ENCODE assay signal across 19 cellular contexts in genomic region chr11:47007579-47007978, GRCh38.
"Had no signal": no experiment of that assay in that cellular context is flagged by ENCODE, and none has a peak within 500 bp of the region (broad histone marks: within the 10 kb centered on the region; RNA-seq: fewer than 3 reads in every experiment).

No MANE protein-coding gene starts in this region.

- H3K36me3 ChIP-seq: cardiac muscle cell, upper lobe of left lung had no signal

- H3K27ac Mint-ChIP-seq: natural killer cell treated with Interleukin-12 subunit alpha and Interleukin-12 subunit beta and Interleukin-15 and Interleukin-18, amount 100 ng/mL, for 72 hours; T-cell had no signal

- H3K4me3 Mint-ChIP-seq: natural killer cell treated with Interleukin-12 subunit alpha and Interleukin-12 subunit beta and Interleukin-15 and Interleukin-18, amount 100 ng/mL, for 72 hours; T-cell had no signal

- H3K4me3 ChIP-seq: cardiac muscle cell, skin epidermis, upper lobe of left lung had no signal

- H3K27me3 ChIP-seq: cardiac muscle cell, upper lobe of left lung had no signal

- H3K36me3 Mint-ChIP-seq: natural killer cell treated with Interleukin-12 subunit alpha and Interleukin-12 subunit beta and Interleukin-15 and Interleukin-18, amount 100 ng/mL, for 72 hours had no signal

- H3K9me3 Mint-ChIP-seq: natural killer cell treated with Interleukin-12 subunit alpha and Interleukin-12 subunit beta and Interleukin-15 and Interleukin-18, amount 100 ng/mL, for 72 hours; T-cell had no signal

- H3K27ac ChIP-seq: cardiac muscle cell, upper lobe of left lung had no signal

- H3K27me3 Mint-ChIP-seq: natural killer cell treated with Interleukin-12 subunit alpha and Interleukin-12 subunit beta and Interleukin-15 and Interleukin-18, amount 100 ng/mL, for 72 hours; T-cell had no signal

- DNase-seq: activated CD4-positive, alpha-beta T cell treated with anti-CD3 and anti-CD28 coated beads for 1 hour; activated CD4-positive, alpha-beta T cell treated with anti-CD3 and anti-CD28 coated beads, Interleukin-2, amount 50 U/mL, for 48 hours; activated effector memory CD4-positive, alpha-beta T cell treated with Interleukin-2 at 50 U/mL for 16 hours; activated naive CD4-positive, alpha-beta T cell treated with anti-CD3 and anti-CD28 coated beads, Interleukin-2, amount 50 U/mL, for 16 hours; activated T-cell treated with anti-CD3 and anti-CD28 coated beads, Interleukin-2, amount 50 U/mL, for 1 hour; hypothalamus; kidney glomerular epithelial cell; mesendoderm; nucleus accumbens; posterior cingulate gyrus; stimulated activated CD4-positive, alpha-beta T cell treated with anti-CD3 and anti-CD28 coated beads, Interleukin-4, amount 100 ng/mL, for 4 hours; stimulated activated CD8-positive, alpha-beta memory T cell treated with anti-CD3 and anti-CD28 coated beads, Interleukin-4, amount 100 ng/mL, for 48 hours; stimulated activated naive CD8-positive, alpha-beta T cell treated with anti-CD3 and anti-CD28 coated beads, Interleukin-15, Interleukin-2, amounts not matched to agents 100 U/mL and 50 U/mL, for 24 hours; T-cell; T-helper 9 cell; upper lobe of left lung had no signal

- H3K9me3 ChIP-seq: upper lobe of left lung had no signal
